Comparison of ENCODE assay signal across 10 cellular contexts in genomic region chr5:172866802-172867748, GRCh38. TPM values are rescaled to one million over a fixed set of nuclear protein-coding genes. Genes with fewer than 3 reads are reported as not detected.
DNase-seq lines count a peak whose midpoint lies in the region; ATAC-seq and TF ChIP-seq lines count a peak whose summit lies in the region.
"Had no signal": no experiment of that assay in that cellular context is flagged by ENCODE, and none has a peak within 500 bp of the region (broad histone marks: within the 10 kb centered on the region; RNA-seq: fewer than 3 reads in every experiment).

No MANE protein-coding gene starts in this region.

- H2AK5ac ChIP-seq in H9 (ENCODE audit: insufficient read length, low read length) = no peak overlapping the region

- peak; percentile 98 for TF ChIP-seq EP300 in stomach (IDR thresholded peaks at IDR 0.05)

- H3K9me3 Mint-ChIP-seq in H9 = no peaks in the 10 kb centered on the region
- H3K9me3 Mint-ChIP-seq: activated CD4-positive, alpha-beta memory T cell treated with anti-CD3 and anti-CD28 coated beads, Interleukin-2, amount 10 ng/mL, durations not matched to agents 7 days and 5 days had no signal

- H2BK5ac ChIP-seq in H9 (ENCODE audit: insufficient read length, low read length) = no peak overlapping the region

- no peak overlapping the region for H2BK15ac ChIP-seq in H9 (ENCODE audit: low read depth, low read length)

- intact Hi-C loops in stomach (cut with DNase I; ENCODE audit: low total_unique reads) = no loop called here

- H3K4me3 ChIP-seq in liver (ENCODE audit: low read depth in 1 of 3, low read length in 3 of 3) (no peak overlapping the region), stomach (no peak overlapping the region)
- H3K4me3 ChIP-seq: left lung had no signal

- H3K9ac ChIP-seq in H9 (ENCODE audit: extremely low read depth, insufficient read length, low read length) = no peak overlapping the region
- peak overlapping the region in 1 of 2 donors; percentile 9 for H3K9ac ChIP-seq in liver (ENCODE audit: low read depth in 1 of 2, low read length in 2 of 2)

- no peak overlapping the region for H2BK12ac ChIP-seq in H9 (ENCODE audit: insufficient read length, low read depth, low read length)

- H3K56ac ChIP-seq in H9 (ENCODE audit: insufficient read length, low read depth, low read length) = no peak overlapping the region

- no peak overlapping the region; a peak in 1 of 5 replicates for H3K4me3 Mint-ChIP-seq in H9
- H3K4me3 Mint-ChIP-seq: activated CD4-positive, alpha-beta memory T cell treated with anti-CD3 and anti-CD28 coated beads, Interleukin-2, amount 10 ng/mL, durations not matched to agents 7 days and 5 days had no signal

- peaks cover 0 to 6% (median 0%) of the 10 kb centered on the region in 3 experiments; a peak in 3 of 7 replicates for H3K36me3 Mint-ChIP-seq in H9 (ENCODE audit: insufficient read depth in 1 of 3, low read depth in 3 of 3)

- H4K91ac ChIP-seq in H9 (ENCODE audit: insufficient read length, low read depth, low read length) = no peak overlapping the region

- H3K27ac Mint-ChIP-seq in H9 = peak overlapping the region in 1 of 3 experiments; percentile 80; a peak in 1 of 7 replicates
- H3K27ac Mint-ChIP-seq: activated CD4-positive, alpha-beta memory T cell treated with anti-CD3 and anti-CD28 coated beads, Interleukin-2, amount 10 ng/mL, durations not matched to agents 7 days and 5 days had no signal

- no peak overlapping the region for H4K5ac ChIP-seq in H9 (ENCODE audit: insufficient read length, low read depth, low read length)

- peaks cover 10% of the 10 kb centered on the region for H3K4me1 ChIP-seq in H9 (ENCODE audit: insufficient read depth, low read length)
- H3K4me1 ChIP-seq in liver (ENCODE audit: control insufficient read depth in 4 of 4, insufficient read depth in 4 of 4, low read length in 3 of 4) = peaks cover 19 to 70% (median 50%) of the 10 kb centered on the region in 4 donors
- peaks cover 62 to 85% (median 80%) of the 10 kb centered on the region in 4 donors for H3K4me1 ChIP-seq in stomach

- ATAC-seq in HG02798 (IDR thresholded peaks at IDR 0.05; ENCODE audit: poor library complexity, unreplicated experiment) = no peak
- ATAC-seq in activated CD4-positive, CD25-positive, alpha-beta regulatory T cell treated with anti-CD3 and anti-CD28 coated beads, Interleukin-2, amount 50 U/mL, for 24 hours = no peak
- ATAC-seq: left lung had no signal

- peaks cover 55 to 64% of the 10 kb centered on the region in 2 experiments for H3K4me1 Mint-ChIP-seq in H9

- H3K27me3 Mint-ChIP-seq in H9 (ENCODE audit: low read depth) = no peaks in the 10 kb centered on the region; the same call in 1 of the 2 replicates
- H3K27me3 Mint-ChIP-seq: activated CD4-positive, alpha-beta memory T cell treated with anti-CD3 and anti-CD28 coated beads, Interleukin-2, amount 10 ng/mL, durations not matched to agents 7 days and 5 days had no signal

- H3K79me2 ChIP-seq in H9 (ENCODE audit: insufficient read depth, low read length) = peaks cover 1% of the 10 kb centered on the region; the same call in 1 of the 2 replicates

- no peak overlapping the region for H3K4me2 ChIP-seq in H9 (ENCODE audit: insufficient read depth, insufficient read length, low read length)

- no peak overlapping the region for H2BK120ac ChIP-seq in H9 (ENCODE audit: low read depth, low read length, poor library complexity, severe bottlenecking)

- no peaks in the 10 kb centered on the region for H3K27me3 ChIP-seq in H9 (ENCODE audit: insufficient read depth, low read length)
- no peaks in the 10 kb centered on the region for H3K27me3 ChIP-seq in liver (ENCODE audit: control insufficient read depth in 4 of 4, insufficient read depth in 4 of 4, low read length in 3 of 4)
- H3K27me3 ChIP-seq in stomach = no peaks in the 10 kb centered on the region
- H3K27me3 ChIP-seq: left lung had no signal

- no peak for TF ChIP-seq POLR2A in stomach (IDR thresholded peaks at IDR 0.05)

- no peak overlapping the region for H3T11ph ChIP-seq in H9 (ENCODE audit: low read length)

- DNase-seq in H9 (peak; percentile 46), cerebellar cortex (ENCODE audit: low spot score) (peak; percentile 58), stomach (peak; percentile 58), NCI-H82 treated with DMSO at 0.1 percent for 48 hours (lab: John Stamatoyannopoulos, UW; ENCODE audit: unreplicated experiment) (no peak), HK-2 (ENCODE audit: unreplicated experiment) (no peak)
- DNase-seq: activated CD4-positive, alpha-beta memory T cell treated with anti-CD3 and anti-CD28 coated beads, Interleukin-2, amount 10 ng/mL, durations not matched to agents 7 days and 5 days; left lung had no signal

- H3K36me3 ChIP-seq in liver (ENCODE audit: control insufficient read depth in 4 of 4, insufficient read depth in 3 of 4, low read depth in 1 of 4, low read length in 3 of 4) (no peaks in the 10 kb centered on the region), stomach (peaks cover 0 to 6% (median 0%) of the 10 kb centered on the region in 4 donors)
- H3K36me3 ChIP-seq: left lung had no signal

- H3K18ac ChIP-seq in H9 (ENCODE audit: insufficient read length, low read depth, low read length) = no peak overlapping the region

- H3K23ac ChIP-seq in H9 (ENCODE audit: insufficient read length, low read depth, low read length) = no peak overlapping the region

- H3K23me2 ChIP-seq in H9 (ENCODE audit: insufficient read length, low read depth, low read length, poor library complexity, severe bottlenecking) = no peaks in the 10 kb centered on the region

- no peak for TF ChIP-seq RAD21 in liver (IDR thresholded peaks at IDR 0.05)

- H3K14ac ChIP-seq in H9 (ENCODE audit: insufficient read depth, low read length) = no peak overlapping the region; the same call in 1 of the 2 replicates

- no peak overlapping the region for H3K4ac ChIP-seq in H9 (ENCODE audit: low read depth, low read length)

- no peaks in the 10 kb centered on the region for H3K79me1 ChIP-seq in H9 (ENCODE audit: insufficient read depth, low read depth, low read length, poor library complexity, severe bottlenecking)

- no peak overlapping the region for H2AFZ ChIP-seq in H9 (ENCODE audit: low read length)

- TF ChIP-seq CTCF in H9 (conservative IDR thresholded peaks at IDR 0.05) (no peak), liver (IDR thresholded peaks at IDR 0.05; ENCODE audit: low read depth, low read length, missing input control) (no peak), stomach (IDR thresholded peaks at IDR 0.05) (no peak)

- H3K27ac ChIP-seq in H9 (ENCODE audit: insufficient read length, low read depth, low read length) (no peak overlapping the region), liver (ENCODE audit: low read depth in 1 of 2, low read length in 2 of 2) (peak overlapping the region; percentile 96 to 98), stomach (peak overlapping the region in 4 of 5 donors; percentile 85 to 98 (median 90))

- H3K9me3 ChIP-seq in H9 (ENCODE audit: control insufficient read depth, low read depth, low read length) (no peaks in the 10 kb centered on the region), liver (ENCODE audit: control insufficient read depth in 4 of 4, low read length in 3 of 4) (no peaks in the 10 kb centered on the region), stomach (no peaks in the 10 kb centered on the region)
- H3K9me3 ChIP-seq: left lung had no signal

- H4K20me1 ChIP-seq in H9 (ENCODE audit: control insufficient read depth, insufficient read depth, insufficient read length) = no peaks in the 10 kb centered on the region

- WGBS in H9 (ENCODE audit: extremely low coverage, insufficient read length, low lambda C conversion rate) = no CpG with 5 or more reads among the region's 9 CpGs
- 39% methylated on average over 9 of the region's 9 CpGs for WGBS in liver
- 47 to 61% (median 54%) methylated on average over 8 to 9 of the region's 9 CpGs for WGBS in stomach, 5 donors

- no peak overlapping the region for H2BK20ac ChIP-seq in H9 (ENCODE audit: low read depth, low read length, poor library complexity, severe bottlenecking)

- H4K8ac ChIP-seq in H9 (replicated peaks; ENCODE audit: insufficient read length, low read depth, low read length) = no peak overlapping the region

TF ChIP-seq in liver, 16 proteins besides CTCF, POLR2A, EP300 and RAD21 (continues in another document):
- TF ChIP-seq FOXA2 (IDR thresholded peaks at IDR 0.05) = no peak
- TF ChIP-seq TAF1 (conservative IDR thresholded peaks at IDR 0.05) = no peak
- TF ChIP-seq JUND (IDR thresholded peaks at IDR 0.05) = peak in 1 of 2 donors; percentile 51
- peak; percentile 61 to 81 for TF ChIP-seq HNF4A (conservative IDR thresholded peaks at IDR 0.05)
- no peak for TF ChIP-seq GABPA (IDR thresholded peaks at IDR 0.05 in 1 of 2, conservative IDR thresholded peaks at IDR 0.05 in 1 of 2)
- TF ChIP-seq REST (IDR thresholded peaks at IDR 0.05) = peak; percentile 20
- TF ChIP-seq HNF4G (IDR thresholded peaks at IDR 0.05) = peak; percentile 3

RNA-seq across cellular contexts. Expression of gene ERGIC1, which starts 33.0 kb away (rescaled TPM):
- total RNA-seq in H9 (2021) = 74.2 and 77.0 TPM in 2 replicates
- total RNA-seq in liver = 100 to 1,000 TPM in 1 of 2 donors, 10 to 100 TPM in 1; 45.4 to 149 TPM
- 100 to 1,000 TPM in 1 of 2 donors, 10 to 100 TPM in 1; 53.1 to 155 TPM for polyA plus RNA-seq in liver
- 100 to 1,000 TPM in 4 of 5 donors, 10 to 100 TPM in 1; 98.8 to 293 (median 137) TPM for total RNA-seq in stomach
- polyA plus RNA-seq in stomach = 10 to 100 TPM; 54.5 to 95.3 (median 83.7) TPM

Comparison
In these comparisons a context has a peak if more than half of its experiments do, and no peak if none do; other contexts are left out.
1. DNase-seq: peak in H9 (single experiment), cerebellar cortex (single experiment) and stomach (single experiment); none in NCI-H82 treated with DMSO at 0.1 percent for 48 hours (single experiment) and HK-2 (single experiment).